ENCODE assay signal across 15 cellular contexts in the genomic region with DNA sequence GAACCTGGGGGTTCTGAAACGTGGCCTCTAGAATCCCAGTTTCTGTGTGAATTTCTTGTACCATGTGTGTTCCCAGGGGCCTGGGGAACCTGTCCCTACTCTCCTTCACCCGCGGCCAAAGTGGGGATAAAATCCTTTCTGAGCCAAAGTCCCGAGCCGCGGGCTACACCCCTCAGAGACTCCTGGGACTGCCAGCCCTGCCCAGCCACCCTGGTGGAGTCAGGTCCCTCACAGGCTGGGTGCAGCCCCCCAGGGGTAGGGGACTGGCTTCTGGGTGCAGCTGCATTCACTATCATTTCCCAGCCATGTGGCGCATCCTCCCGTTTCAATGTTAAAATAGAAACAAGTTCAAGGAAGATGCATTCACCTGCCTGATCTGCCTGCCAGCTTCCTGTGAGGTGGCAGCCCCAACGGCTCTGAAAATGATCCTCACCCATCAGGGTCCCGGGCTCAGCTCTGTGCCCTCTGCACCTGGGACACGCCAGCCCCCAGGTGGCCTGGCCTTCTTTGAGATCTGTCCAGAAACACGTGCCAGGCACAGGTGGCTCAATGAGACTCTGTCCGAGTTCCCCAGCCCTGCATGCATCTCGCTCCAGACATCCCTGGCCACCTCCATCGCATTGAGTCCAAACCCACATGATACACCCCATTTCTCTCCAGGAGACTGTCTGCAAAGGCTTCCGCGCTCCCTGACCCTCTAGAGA.
"Had no signal": no experiment of that assay in that cellular context is flagged by ENCODE, and none has a peak within 500 bp of the region (broad histone marks: within the 10 kb centered on the region; RNA-seq: fewer than 3 reads in every experiment).

No MANE protein-coding gene starts in this region.

- H3K4me3 ChIP-seq: mucosa of descending colon, sigmoid colon, skin epidermis, testis, tibial nerve had no signal

- H3K36me3 ChIP-seq: sigmoid colon, tibial nerve had no signal

- DNase-seq: endodermal cell; erythroblast; foreskin keratinocyte; left colon; mucosa of descending colon; sigmoid colon; stimulated activated CD4-positive, alpha-beta T cell treated with anti-CD3 and anti-CD28 coated beads, Interleukin-2, amount 100 ng/mL, for 24 hours; stimulated activated CD4-positive, alpha-beta T cell treated with anti-CD3 and anti-CD28 coated beads, Interleukin-4, amount 100 ng/mL, for 4 hours; stimulated activated naive B cell treated with anti-CD40 and anti-IgM and Interleukin-4, amounts not matched to agents 10 μg/mL and 1 μg/mL and 100 μg/mL, for 72 hours; stimulated activated naive CD8-positive, alpha-beta T cell treated with anti-CD3 and anti-CD28 coated beads, Interleukin-15, amount 100 ng/mL, for 72 hours; testis had no signal

- FAIRE-seq: colon, endothelial cell of umbilical vein had no signal

- H3K27ac ChIP-seq: foreskin keratinocyte, sigmoid colon, skin epidermis, testis, tibial nerve had no signal

- H3K27me3 ChIP-seq: foreskin keratinocyte, sigmoid colon, testis, tibial nerve had no signal

- H3K4me1 ChIP-seq: foreskin keratinocyte, sigmoid colon, testis, tibial nerve had no signal

- H3K9me3 ChIP-seq: mucosa of descending colon, sigmoid colon, testis had no signal
